In genomic region chr2:233115761-233116160, GRCh38 we compare ENCODE assay signal across 20 cellular contexts. TPM values are rescaled to one million over a fixed set of nuclear protein-coding genes. Genes with fewer than 3 reads are reported as not detected.
DNase-seq lines count a peak whose midpoint lies in the region; ATAC-seq and TF ChIP-seq lines count a peak whose summit lies in the region.
"Had no signal": no experiment of that assay in that cellular context is flagged by ENCODE, and none has a peak within 500 bp of the region (broad histone marks: within the 10 kb centered on the region; RNA-seq: fewer than 3 reads in every experiment).

No MANE protein-coding gene starts in this region.

- no peaks in the 10 kb centered on the region for H3K27me3 ChIP-seq in sigmoid colon
- H3K27me3 ChIP-seq in effector memory CD4-positive, alpha-beta T cell (replicated peaks; ENCODE audit: control insufficient read depth, insufficient read depth, low read length, poor library complexity, severe bottlenecking): no peaks in the 10 kb centered on the region
- H3K27me3 ChIP-seq: transverse colon had no signal

- peaks cover 31% of the 10 kb centered on the region for H3K36me3 Mint-ChIP-seq in activated T-helper 17 cell treated with anti-CD3 and anti-CD28 coated beads, Interleukin-2, amount 50 U/mL, for 72 hours (ENCODE audit: low read depth)
- peaks cover 26% of the 10 kb centered on the region for H3K36me3 Mint-ChIP-seq in endothelial cell (ENCODE audit: low read depth, unreplicated experiment)

- 55 to 72% methylated on average over 2 of the region's 2 CpGs for WGBS in sigmoid colon, 2 donors

- peaks cover 33% of the 10 kb centered on the region for H3K4me1 Mint-ChIP-seq in activated T-helper 17 cell treated with anti-CD3 and anti-CD28 coated beads, Interleukin-2, amount 50 U/mL, for 72 hours
- H3K4me1 Mint-ChIP-seq in endothelial cell (ENCODE audit: unreplicated experiment): peaks cover 48% of the 10 kb centered on the region

- TF ChIP-seq CTCF in fibroblast of pulmonary artery (IDR thresholded peaks at IDR 0.05; ENCODE audit: low read length, missing control alignments): no peak
- TF ChIP-seq CTCF in sigmoid colon (IDR thresholded peaks at IDR 0.05): no peak
- no peak for TF ChIP-seq CTCF in endothelial cell (IDR thresholded peaks at IDR 0.05; ENCODE audit: unreplicated experiment)

- H3K4me1 ChIP-seq in sigmoid colon: no peaks in the 10 kb centered on the region
- H3K4me1 ChIP-seq in effector memory CD4-positive, alpha-beta T cell (ENCODE audit: control insufficient read depth, insufficient read depth, low read length, poor library complexity, severe bottlenecking): peaks cover 6% of the 10 kb centered on the region
- H3K4me1 ChIP-seq: lower lobe of right lung, transverse colon had no signal

- H3K27me3 Mint-ChIP-seq in activated T-helper 17 cell treated with anti-CD3 and anti-CD28 coated beads, Interleukin-2, amount 50 U/mL, for 72 hours: no peaks in the 10 kb centered on the region
- H3K27me3 Mint-ChIP-seq in endothelial cell (ENCODE audit: unreplicated experiment): peaks cover 5% of the 10 kb centered on the region
- H3K27me3 Mint-ChIP-seq: activated CD4-positive, alpha-beta memory T cell treated with anti-CD3 and anti-CD28 coated beads, Interleukin-2, amount 10 ng/mL, durations not matched to agents 7 days and 5 days; naive B cell had no signal

- no peak overlapping the region for H3K4me3 Mint-ChIP-seq in activated T-helper 17 cell treated with anti-CD3 and anti-CD28 coated beads, Interleukin-2, amount 50 U/mL, for 72 hours
- H3K4me3 Mint-ChIP-seq in endothelial cell (ENCODE audit: unreplicated experiment): no peak overlapping the region
- H3K4me3 Mint-ChIP-seq: activated CD4-positive, alpha-beta memory T cell treated with anti-CD3 and anti-CD28 coated beads, Interleukin-2, amount 10 ng/mL, durations not matched to agents 7 days and 5 days had no signal

- DNase-seq in NCI-H345 (lab: John Stamatoyannopoulos, UW) (peak; percentile 35), NCI-H345 treated with DMSO at 0.1 percent for 48 hours (lab: John Stamatoyannopoulos, UW; ENCODE audit: unreplicated experiment) (no peak), fibroblast of pulmonary artery (ENCODE audit: low read depth) (peak; percentile 15), sigmoid colon (peak; percentile 25), endothelial cell (ENCODE audit: low spot score) (no peak)
- no peak for DNase-seq in effector memory CD4-positive, alpha-beta T cell
- DNase-seq: activated CD4-positive, alpha-beta memory T cell treated with anti-CD3 and anti-CD28 coated beads, Interleukin-2, amount 10 ng/mL, durations not matched to agents 7 days and 5 days; DMS79; glutamatergic neuron; lower lobe of right lung; naive B cell; psoas muscle; RPMI8226; stimulated activated naive CD4-positive, alpha-beta T cell; SW 1271; transverse colon had no signal

- peak overlapping the region; percentile 63 for H3K27ac Mint-ChIP-seq in activated T-helper 17 cell treated with anti-CD3 and anti-CD28 coated beads, Interleukin-2, amount 50 U/mL, for 72 hours
- no peak overlapping the region for H3K27ac Mint-ChIP-seq in endothelial cell (ENCODE audit: unreplicated experiment)
- H3K27ac Mint-ChIP-seq: activated CD4-positive, alpha-beta memory T cell treated with anti-CD3 and anti-CD28 coated beads, Interleukin-2, amount 10 ng/mL, durations not matched to agents 7 days and 5 days had no signal

- no peak overlapping the region for H3K27ac ChIP-seq in sigmoid colon
- no peak overlapping the region for H3K27ac ChIP-seq in effector memory CD4-positive, alpha-beta T cell (ENCODE audit: insufficient read depth, low read length, poor library complexity, severe bottlenecking)
- H3K27ac ChIP-seq: 22Rv1, C4-2B, lower lobe of right lung, psoas muscle, transverse colon had no signal

- no peaks in the 10 kb centered on the region for H3K36me3 ChIP-seq in sigmoid colon
- H3K36me3 ChIP-seq in effector memory CD4-positive, alpha-beta T cell (ENCODE audit: control insufficient read depth, insufficient read depth, low read length): peaks cover 20% of the 10 kb centered on the region
- H3K36me3 ChIP-seq: lower lobe of right lung, transverse colon had no signal

- no peaks in the 10 kb centered on the region for H3K9me3 Mint-ChIP-seq in activated T-helper 17 cell treated with anti-CD3 and anti-CD28 coated beads, Interleukin-2, amount 50 U/mL, for 72 hours
- H3K9me3 Mint-ChIP-seq in endothelial cell (ENCODE audit: unreplicated experiment): no peaks in the 10 kb centered on the region
- H3K9me3 Mint-ChIP-seq: activated CD4-positive, alpha-beta memory T cell treated with anti-CD3 and anti-CD28 coated beads, Interleukin-2, amount 10 ng/mL, durations not matched to agents 7 days and 5 days; naive B cell had no signal

- TF ChIP-seq POLR2A in sigmoid colon (IDR thresholded peaks at IDR 0.05): no peak

- no peak for TF ChIP-seq EP300 in sigmoid colon (IDR thresholded peaks at IDR 0.05)

- no peaks in the 10 kb centered on the region for H3K9me3 ChIP-seq in sigmoid colon
- H3K9me3 ChIP-seq in effector memory CD4-positive, alpha-beta T cell (ENCODE audit: control insufficient read depth, low read length): no peaks in the 10 kb centered on the region
- H3K9me3 ChIP-seq: lower lobe of right lung, psoas muscle, transverse colon had no signal

- intact Hi-C loops in sigmoid colon (cut with DNase I): no loop called here

- no peak for ATAC-seq in activated T-helper 17 cell treated with anti-CD3 and anti-CD28 coated beads, Interleukin-2, amount 50 U/mL, for 72 hours (replicated peaks)
- no peak for ATAC-seq in HG03097 (IDR thresholded peaks at IDR 0.05; ENCODE audit: low FRiP score, unreplicated experiment)
- ATAC-seq: lower lobe of right lung had no signal

- H3K4me3 ChIP-seq in fibroblast of pulmonary artery (replicated peaks; ENCODE audit: low read depth, low read length): no peak overlapping the region
- H3K4me3 ChIP-seq in sigmoid colon: no peak overlapping the region
- H3K4me3 ChIP-seq in effector memory CD4-positive, alpha-beta T cell (ENCODE audit: insufficient read depth, low read depth, low read length, poor library complexity, severe bottlenecking): no peak overlapping the region
- H3K4me3 ChIP-seq: lower lobe of right lung, psoas muscle, transverse colon had no signal

RNA-seq across cellular contexts. Expression of gene INPP5D, which starts 55.6 kb away (rescaled TPM):
- total RNA-seq in activated T-helper 17 cell treated with anti-CD3 and anti-CD28 coated beads, Interleukin-2, amount 50 U/mL, for 72 hours: 10 to 100 TPM; 81.6 to 89.8 TPM
- 10 to 100 TPM in 1 of 4 donors, 1 to 10 TPM in 3; 6.4 to 20.8 (median 9.4) TPM for total RNA-seq in sigmoid colon
- polyA plus RNA-seq in sigmoid colon: 10 to 100 TPM in 1 of 3 donors, 1 to 10 TPM in 2; 4.2 to 44.8 (median 4.4) TPM
- total RNA-seq in endothelial cell (ENCODE audit: unreplicated experiment): 79.2 TPM

Comparison
In these comparisons a context has a peak if more than half of its experiments do, and no peak if none do; other contexts are left out.
1. DNase-seq: peak in NCI-H345 (single experiment), fibroblast of pulmonary artery (single experiment) and sigmoid colon (single experiment); none in NCI-H345 treated with DMSO at 0.1 percent for 48 hours (single experiment), effector memory CD4-positive, alpha-beta T cell (0 of 3) and endothelial cell (single experiment).